In genomic region chr12:47828008-47828966, GRCh38 we compare ENCODE assay signal across 10 cellular contexts. TPM values are rescaled to one million over a fixed set of nuclear protein-coding genes. Genes with fewer than 3 reads are reported as not detected.
A peak's percentile ranks its signal among the peaks of the same experiment; 100 is the strongest.
DNase-seq lines count a peak whose midpoint lies in the region; ATAC-seq, FAIRE-seq and TF ChIP-seq lines count a peak whose summit lies in the region.
"Had no signal": no experiment of that assay in that cellular context is flagged by ENCODE, and none has a peak within 500 bp of the region (broad histone marks: within the 10 kb centered on the region; RNA-seq: fewer than 3 reads in every experiment).

No MANE protein-coding gene starts in this region.

- TF ChIP-seq CTCF in Caco-2 (IDR thresholded peaks at IDR 0.05; ENCODE audit: insufficient read depth in 1 of 2, low read depth in 1 of 2, low read length in 1 of 2, severe bottlenecking in 1 of 2, unreplicated experiment in 1 of 2) = no peak

- H3K36me3 ChIP-seq in KOPT-K1 (ENCODE audit: insufficient read depth, low read length) = no peaks in the 10 kb centered on the region
- H3K36me3 ChIP-seq in iPS-20b (ENCODE audit: insufficient read depth, low read depth, low read length) = no peaks in the 10 kb centered on the region
- H3K36me3 ChIP-seq in Caco-2 (ENCODE audit: control insufficient read depth, insufficient read depth, low read length) = no peaks in the 10 kb centered on the region
- no peaks in the 10 kb centered on the region for H3K36me3 ChIP-seq in small intestine (ENCODE audit: control insufficient read depth in 2 of 2, insufficient read depth in 2 of 2, low read length in 2 of 2)

- H3K9me3 ChIP-seq in KOPT-K1 (ENCODE audit: insufficient read depth, low read length, poor library complexity, severe bottlenecking) = no peaks in the 10 kb centered on the region
- no peaks in the 10 kb centered on the region for H3K9me3 ChIP-seq in iPS-20b (ENCODE audit: insufficient read depth, low read depth, low read length)
- H3K9me3 ChIP-seq in Caco-2 = no peaks in the 10 kb centered on the region
- H3K9me3 ChIP-seq in small intestine (ENCODE audit: control insufficient read depth, low read depth) = no peaks in the 10 kb centered on the region

- intact Hi-C loops in Caco-2 (cut with micrococcal nuclease; ENCODE audit: unreplicated experiment) = no loop called here

- BruUV-seq in Caco-2 (replicated peaks; lab: Mats Ljungman, UMichigan) = no TSS peak

- POLR2A ChIA-PET in Caco-2 (lab: Charles Lee) = no interaction called here

- CTCF ChIA-PET in Caco-2 (lab: Charles Lee) = interaction anchor here (0.7 to 4.9 kb wide), 5 partner anchors 7 to 31 kb away, joined by 3 to 48 read pairs (median 4); no protein-coding TSS in a partner anchor

- peak overlapping the region; percentile 7 for H3K4me3 Mint-ChIP-seq in activated naive CD8-positive, alpha-beta T cell
- H3K4me3 Mint-ChIP-seq in Caco-2 (ENCODE audit: unreplicated experiment) = no peak overlapping the region

- 0 out of 2 replicates have a peak, but pooled peaks cover 3% of the 10 kb centered on the region for H3K27me3 ChIP-seq in iPS-20b (ENCODE audit: insufficient read depth, low read length)
- no peaks in the 10 kb centered on the region for H3K27me3 ChIP-seq in Caco-2 (replicated peaks; ENCODE audit: control insufficient read depth, insufficient read depth, low read length)
- H3K27me3 ChIP-seq in small intestine (ENCODE audit: control insufficient read depth in 2 of 2, insufficient read depth in 2 of 2, low read length in 2 of 2) = no peaks in the 10 kb centered on the region

- WGBS in small intestine, 3 donors = 67 to 76% (median 73%) methylated on average over 14 of the region's 14 CpGs

- H3K27ac ChIP-seq in KOPT-K1 (ENCODE audit: low read depth, low read length, poor library complexity, severe bottlenecking) (peak overlapping the region; percentile 38), iPS-20b (ENCODE audit: low read length) (no peak overlapping the region), small intestine (ENCODE audit: low read depth in 1 of 2, low read length in 1 of 2) (peak overlapping the region in 1 of 2 donors; percentile 59)

- no peaks in the 10 kb centered on the region for H3K36me3 Mint-ChIP-seq in activated naive CD8-positive, alpha-beta T cell
- no peaks in the 10 kb centered on the region for H3K36me3 Mint-ChIP-seq in Caco-2 (ENCODE audit: insufficient read depth, unreplicated experiment)

- no peak for FAIRE-seq in small intestine (lab: Jason Lieb, UNC)

- H3K4me1 ChIP-seq in iPS-20b (ENCODE audit: insufficient read depth, low read length) (peaks cover 22% of the 10 kb centered on the region), Caco-2 (peaks cover 20% of the 10 kb centered on the region), small intestine (ENCODE audit: control insufficient read depth in 2 of 2, insufficient read depth in 1 of 2, low read depth in 1 of 2, low read length in 1 of 2) (peaks cover 0 to 11% of the 10 kb centered on the region in 2 donors)

- DNase-seq in stimulated activated naive CD8-positive, alpha-beta T cell treated with anti-CD3 and anti-CD28 coated beads, Interleukin-15, Interleukin-2, amounts not matched to agents 100 U/mL and 50 U/mL, for 24 hours = peak; percentile 5
- DNase-seq in Caco-2 = no peak
- no peak for DNase-seq in ecto neural progenitor cell (ENCODE audit: low spot score)
- no peak for DNase-seq in hypothalamus (lab: John Stamatoyannopoulos, UW)
- no peak for DNase-seq in small intestine
- DNase-seq: activated CD4-positive, CD25-positive, alpha-beta regulatory T cell treated with anti-CD3 and anti-CD28 coated beads, Interleukin-2, amount 50 U/mL, for 72 hours; cortex of kidney had no signal

- H3K4me1 Mint-ChIP-seq in activated naive CD8-positive, alpha-beta T cell (ENCODE audit: low read depth) = peaks cover 88% of the 10 kb centered on the region
- peaks cover 28% of the 10 kb centered on the region for H3K4me1 Mint-ChIP-seq in Caco-2 (ENCODE audit: low read depth, unreplicated experiment)

- H3K27me3 Mint-ChIP-seq in activated naive CD8-positive, alpha-beta T cell = no peaks in the 10 kb centered on the region
- H3K27me3 Mint-ChIP-seq in Caco-2 (ENCODE audit: insufficient read depth, unreplicated experiment) = no peaks in the 10 kb centered on the region

- H3K9me3 Mint-ChIP-seq in activated naive CD8-positive, alpha-beta T cell (ENCODE audit: low read depth) = no peaks in the 10 kb centered on the region
- no peaks in the 10 kb centered on the region for H3K9me3 Mint-ChIP-seq in Caco-2 (ENCODE audit: unreplicated experiment)

- no peak for ATAC-seq in stimulated activated naive CD8-positive, alpha-beta T cell treated with anti-CD3 and anti-CD28 coated beads, Interleukin-15, Interleukin-2, amounts not matched to agents 100 U/mL and 50 U/mL, for 24 hours

- H3K9ac ChIP-seq in iPS-20b (ENCODE audit: low read depth, low read length) = peak overlapping the region; percentile 41; the same call in 1 of the 2 replicates

- H3K4me3 ChIP-seq in iPS-20b (ENCODE audit: low read length) (no peak overlapping the region), Caco-2 (ENCODE audit: low read depth, low read length) (no peak overlapping the region), small intestine (ENCODE audit: low read depth in 1 of 2, low read length in 2 of 2) (no peak overlapping the region)

- peak overlapping the region; percentile 79 for H3K27ac Mint-ChIP-seq in activated naive CD8-positive, alpha-beta T cell
- H3K27ac Mint-ChIP-seq in Caco-2 (ENCODE audit: unreplicated experiment) = no peak overlapping the region

RNA-seq across cellular contexts. Expression of gene HDAC7, which starts 8.6 kb away (rescaled TPM):
- total RNA-seq in Caco-2 (2022) = 71.2 and 71.9 TPM in 2 replicates
- polyA plus RNA-seq in small intestine = 10 to 100 TPM in 1 of 3 donors, 1 to 10 TPM in 2; 2.2 to 30.3 (median 6.2) TPM

RNA-seq across cellular contexts. Expression of gene SLC48A1, which starts 55.2 kb away (rescaled TPM):
- total RNA-seq in Caco-2 (2022) = 34.3 and 37.5 TPM in 2 replicates
- 10 to 100 TPM in 1 of 3 donors, 1 to 10 TPM in 2; 5.1 to 12.1 (median 5.4) TPM for polyA plus RNA-seq in small intestine
